Comparison of ENCODE assay signal across 26 cellular contexts in genomic region chr17:8791248-8791909, GRCh38. TPM values are rescaled to one million over a fixed set of nuclear protein-coding genes. Genes with fewer than 3 reads are reported as not detected.
DNase-seq lines count a peak whose midpoint lies in the region; ATAC-seq, FAIRE-seq and TF ChIP-seq lines count a peak whose summit lies in the region.
"Had no signal": no experiment of that assay in that cellular context is flagged by ENCODE, and none has a peak within 500 bp of the region (broad histone marks: within the 10 kb centered on the region; RNA-seq: fewer than 3 reads in every experiment).

No MANE protein-coding gene starts in this region.

- H3K27me3 ChIP-seq in GM23338 (ENCODE audit: insufficient read depth) (no peaks in the 10 kb centered on the region), astrocyte (ENCODE audit: insufficient read depth, low read length) (peaks cover 3% of the 10 kb centered on the region)
- H3K27me3 ChIP-seq: heart left ventricle, testis had no signal

- H3K9me3 ChIP-seq in astrocyte (ENCODE audit: insufficient read depth, low read depth, low read length): peaks cover 3% of the 10 kb centered on the region
- H3K9me3 ChIP-seq: testis had no signal

- no peak for ATAC-seq in GM23338
- no peak for ATAC-seq in natural killer cell treated with Interleukin-12 subunit alpha and Interleukin-12 subunit beta and Interleukin-15 and Interleukin-18, amount 100 ng/mL, for 72 hours
- ATAC-seq: heart left ventricle, left colon had no signal

- H3K36me3 ChIP-seq in GM23338 (ENCODE audit: insufficient read depth) (no peaks in the 10 kb centered on the region), astrocyte (ENCODE audit: insufficient read depth, low read length) (no peaks in the 10 kb centered on the region)
- H3K36me3 ChIP-seq: heart left ventricle had no signal

- TF ChIP-seq CTCF in GM23338 (conservative IDR thresholded peaks at IDR 0.05; ENCODE audit: low read depth in 2 of 2) (peak; percentile 6 to 58; a peak in 2 of 4 replicates), astrocyte (IDR thresholded peaks at IDR 0.05; ENCODE audit: insufficient read depth, low read depth, low read length) (peak; percentile 9), fibroblast of the aortic adventitia (IDR thresholded peaks at IDR 0.05; ENCODE audit: insufficient read depth, low read length) (peak; percentile 14), nephron progenitor cell (IDR thresholded peaks at IDR 0.05) (no peak)

- no peak overlapping the region for H3K4me3 Mint-ChIP-seq in GM23338
- H3K4me3 Mint-ChIP-seq in astrocyte (ENCODE audit: unreplicated experiment): no peak overlapping the region
- H3K4me3 Mint-ChIP-seq in natural killer cell treated with Interleukin-12 subunit alpha and Interleukin-12 subunit beta and Interleukin-15 and Interleukin-18, amount 100 ng/mL, for 72 hours: no peak overlapping the region
- H3K4me3 Mint-ChIP-seq in nephron progenitor cell: no peak overlapping the region
- H3K4me3 Mint-ChIP-seq: activated CD4-positive, alpha-beta T cell treated with anti-CD3 and anti-CD28 coated beads, Interleukin-2, amount 10 ng/mL, durations not matched to agents 7 days and 5 days; activated naive CD8-positive, alpha-beta T cell treated with anti-CD3 and anti-CD28 coated beads for 36 hours; stimulated activated naive B cell treated with anti-CD40 and anti-IgM and Interleukin-4, amounts not matched to agents 10 μg/mL and 1 μg/mL and 100 μg/mL, for 72 hours had no signal

- no peaks in the 10 kb centered on the region for H3K9me2 ChIP-seq in GM23338 (ENCODE audit: insufficient read depth)

- H3K27me3 Mint-ChIP-seq in GM23338 (ENCODE audit: insufficient read depth, low read depth, poor library complexity) (no peaks in the 10 kb centered on the region), astrocyte (ENCODE audit: low read depth, unreplicated experiment) (peaks cover 10% of the 10 kb centered on the region), nephron progenitor cell (ENCODE audit: low read depth, poor library complexity) (peaks cover 16% of the 10 kb centered on the region)
- H3K27me3 Mint-ChIP-seq in natural killer cell treated with Interleukin-12 subunit alpha and Interleukin-12 subunit beta and Interleukin-15 and Interleukin-18, amount 100 ng/mL, for 72 hours: peaks cover 0 to 11% of the 10 kb centered on the region in 2 donors
- H3K27me3 Mint-ChIP-seq: activated naive CD8-positive, alpha-beta T cell treated with anti-CD3 and anti-CD28 coated beads for 36 hours had no signal

- no peak for FAIRE-seq in astrocyte (lab: Jason Lieb, UNC)
- FAIRE-seq: colon, small intestine had no signal

- no peak overlapping the region for H3K27ac ChIP-seq in GM23338 (ENCODE audit: low read depth)
- H3K27ac ChIP-seq in astrocyte (ENCODE audit: low read depth, low read length): no peak overlapping the region
- H3K27ac ChIP-seq: heart left ventricle, testis had no signal

- no peaks in the 10 kb centered on the region for H3F3A ChIP-seq in GM23338 (replicated peaks; ENCODE audit: low read depth)

- H3K4me1 ChIP-seq in GM23338 (ENCODE audit: insufficient read depth) (peaks cover 11% of the 10 kb centered on the region; the same call in 1 of the 2 replicates), astrocyte (ENCODE audit: insufficient read depth, low read length) (peaks cover 3% of the 10 kb centered on the region)
- H3K4me1 ChIP-seq: testis had no signal

- H2AFZ ChIP-seq in GM23338: no peak overlapping the region
- no peak overlapping the region for H2AFZ ChIP-seq in astrocyte (ENCODE audit: low read depth, low read length)
- H2AFZ ChIP-seq: GM23248 had no signal

- no peak overlapping the region for H3K4me2 ChIP-seq in GM23338
- no peak overlapping the region for H3K4me2 ChIP-seq in astrocyte (ENCODE audit: low read length)

- peaks cover 17% of the 10 kb centered on the region for H3K4me1 Mint-ChIP-seq in GM23338
- H3K4me1 Mint-ChIP-seq in astrocyte (ENCODE audit: low read depth, unreplicated experiment): no peaks in the 10 kb centered on the region
- peaks cover 11 to 16% of the 10 kb centered on the region in 2 donors for H3K4me1 Mint-ChIP-seq in natural killer cell treated with Interleukin-12 subunit alpha and Interleukin-12 subunit beta and Interleukin-15 and Interleukin-18, amount 100 ng/mL, for 72 hours (ENCODE audit: low read depth in 2 of 2)
- H3K4me1 Mint-ChIP-seq in nephron progenitor cell: peaks cover 10% of the 10 kb centered on the region
- H3K4me1 Mint-ChIP-seq: activated CD4-positive, alpha-beta T cell treated with anti-CD3 and anti-CD28 coated beads, Interleukin-2, amount 10 ng/mL, durations not matched to agents 7 days and 5 days had no signal

- H3K79me2 ChIP-seq in GM23338 (replicated peaks; ENCODE audit: insufficient read depth): no peaks in the 10 kb centered on the region
- H3K79me2 ChIP-seq in astrocyte (ENCODE audit: insufficient read depth, low read length): no peaks in the 10 kb centered on the region

- no peaks in the 10 kb centered on the region for H4K20me1 ChIP-seq in GM23338 (replicated peaks; ENCODE audit: insufficient read depth)
- H4K20me1 ChIP-seq in astrocyte (ENCODE audit: insufficient read depth, low read length): no peaks in the 10 kb centered on the region

- peaks cover 17% of the 10 kb centered on the region for H3K9me3 Mint-ChIP-seq in GM23338
- H3K9me3 Mint-ChIP-seq in astrocyte (ENCODE audit: unreplicated experiment): peaks cover 16% of the 10 kb centered on the region
- peaks cover 7% of the 10 kb centered on the region for H3K9me3 Mint-ChIP-seq in natural killer cell treated with Interleukin-12 subunit alpha and Interleukin-12 subunit beta and Interleukin-15 and Interleukin-18, amount 100 ng/mL, for 72 hours
- peaks cover 30% of the 10 kb centered on the region for H3K9me3 Mint-ChIP-seq in nephron progenitor cell

- no peak for DNase-seq in GM23338 (ENCODE audit: low spot score)
- no peak for DNase-seq in astrocyte (ENCODE audit: low read depth)
- DNase-seq in fibroblast of the aortic adventitia (ENCODE audit: low read depth): no peak
- DNase-seq in natural killer cell treated with Interleukin-12 subunit alpha and Interleukin-12 subunit beta and Interleukin-15 and Interleukin-18, amount 100 ng/mL, for 72 hours (ENCODE audit: low spot score): no peak
- no peak for DNase-seq in nephron progenitor cell
- no peak for DNase-seq in NCI-H774 (lab: John Stamatoyannopoulos, UW)
- no peak for DNase-seq in NOMO-1 treated with DMSO at 0.1 percent for 48 hours (lab: John Stamatoyannopoulos, UW; ENCODE audit: unreplicated experiment)
- DNase-seq: activated CD4-positive, alpha-beta T cell treated with anti-CD3 and anti-CD28 coated beads, Interleukin-2, amount 10 ng/mL, durations not matched to agents 7 days and 5 days; activated CD8-positive, alpha-beta memory T cell treated with anti-CD3 and anti-CD28 coated beads, Interleukin-2, amount 50 U/mL, for 4 hours; activated naive CD8-positive, alpha-beta T cell treated with anti-CD3 and anti-CD28 coated beads for 36 hours; DMS79 treated with DMSO at 0.1 percent for 48 hours; heart left ventricle; left colon; midbrain; NCI-H1417 treated with DMSO at 0.1 percent for 48 hours; NCI-H510A treated with DMSO at 0.1 percent for 48 hours; RPMI8226; small intestine; stimulated activated naive B cell treated with anti-CD40 and anti-IgM and Interleukin-4, amounts not matched to agents 10 μg/mL and 1 μg/mL and 100 μg/mL, for 72 hours; testis had no signal

- H3K36me3 Mint-ChIP-seq in GM23338 (ENCODE audit: low read depth) (peaks cover 11% of the 10 kb centered on the region; the same call in 2 of the 3 replicates), astrocyte (ENCODE audit: low read depth, unreplicated experiment) (peaks cover 4% of the 10 kb centered on the region), nephron progenitor cell (ENCODE audit: low read depth) (no peaks in the 10 kb centered on the region)
- H3K36me3 Mint-ChIP-seq in natural killer cell treated with Interleukin-12 subunit alpha and Interleukin-12 subunit beta and Interleukin-15 and Interleukin-18, amount 100 ng/mL, for 72 hours: peaks cover 4% of the 10 kb centered on the region
- H3K36me3 Mint-ChIP-seq: activated naive CD8-positive, alpha-beta T cell treated with anti-CD3 and anti-CD28 coated beads for 36 hours; stimulated activated naive B cell treated with anti-CD40 and anti-IgM and Interleukin-4, amounts not matched to agents 10 μg/mL and 1 μg/mL and 100 μg/mL, for 72 hours had no signal

- no peak overlapping the region for H3K4me3 ChIP-seq in GM23338
- no peak overlapping the region for H3K4me3 ChIP-seq in astrocyte (ENCODE audit: insufficient read depth, low read depth, low read length)
- no peak overlapping the region for H3K4me3 ChIP-seq in fibroblast of the aortic adventitia (ENCODE audit: low read depth, low read length)
- H3K4me3 ChIP-seq: GM23248, heart left ventricle, testis had no signal

- H3K9ac ChIP-seq in astrocyte (ENCODE audit: low read length): no peak overlapping the region
- H3K9ac ChIP-seq: GM23248 had no signal

- H3K27ac Mint-ChIP-seq in GM23338 (no peak overlapping the region), astrocyte (ENCODE audit: unreplicated experiment) (no peak overlapping the region), nephron progenitor cell (no peak overlapping the region)
- H3K27ac Mint-ChIP-seq in natural killer cell treated with Interleukin-12 subunit alpha and Interleukin-12 subunit beta and Interleukin-15 and Interleukin-18, amount 100 ng/mL, for 72 hours: peak overlapping the region in 1 of 2 donors; percentile 66
- H3K27ac Mint-ChIP-seq: activated CD4-positive, alpha-beta T cell treated with anti-CD3 and anti-CD28 coated beads, Interleukin-2, amount 10 ng/mL, durations not matched to agents 7 days and 5 days; activated naive CD8-positive, alpha-beta T cell treated with anti-CD3 and anti-CD28 coated beads for 36 hours; activated T-helper 2 cell treated with anti-CD3 and anti-CD28 coated beads, Interferon-gamma antibody, Interleukin-2, Interleukin-4, amounts not matched to agents 10 μg/mL and 5 μg/mL and 100 μg/mL, durations not matched to agents 14 hours and 24 hours and 36 hours; stimulated activated naive B cell treated with anti-CD40 and anti-IgM and Interleukin-4, amounts not matched to agents 10 μg/mL and 1 μg/mL and 100 μg/mL, for 72 hours had no signal

RNA-seq across cellular contexts. Expression of gene MFSD6L, which starts 7.8 kb away (rescaled TPM):
- total RNA-seq in GM23338 (2014; rRNA removed; shearing (Covaris generic)): 1.9 and 2.8 TPM in 2 replicates
- polyA plus RNA-seq in GM23338 (2016; fragmentation: Nextera tagmentation; extraction: Ambion mirVana): 0.52 and 1.4 TPM in 2 replicates
- total RNA-seq in astrocyte (0.12 TPM in 1 of 2 replicates, not detected in the other), fibroblast of the aortic adventitia (ENCODE audit: low replicate concordance) (not detected in 2 replicates)
- total RNA-seq in natural killer cell treated with Interleukin-12 subunit alpha and Interleukin-12 subunit beta and Interleukin-15 and Interleukin-18, amount 100 ng/mL, for 72 hours: 1 to 10 TPM in 1 of 2 donors, under 1 TPM in 1; 0.12 to 1.5 TPM
- total RNA-seq: activated naive CD8-positive, alpha-beta T cell treated with anti-CD3 and anti-CD28 coated beads for 36 hours; GM23248; IMR-90; MCF 10A had no signal
- polyA plus RNA-seq: GM23248, IMR-90, neural cell had no signal

RNA-seq across cellular contexts. Expression of gene SPDYE4, which starts 33.0 kb away (rescaled TPM):
- not detected in 2 replicates for total RNA-seq in GM23338 (2014; rRNA removed; shearing (Covaris generic))
- not detected in 2 replicates for polyA plus RNA-seq in GM23338 (2016; fragmentation: Nextera tagmentation; extraction: Ambion mirVana)
- not detected in 2 replicates for total RNA-seq in astrocyte
- total RNA-seq in fibroblast of the aortic adventitia (ENCODE audit: low replicate concordance): not detected in 2 replicates
- total RNA-seq in natural killer cell treated with Interleukin-12 subunit alpha and Interleukin-12 subunit beta and Interleukin-15 and Interleukin-18, amount 100 ng/mL, for 72 hours: not detected
- total RNA-seq: activated CD4-positive, alpha-beta T cell treated with anti-CD3 and anti-CD28 coated beads, Interleukin-2, amount 10 ng/mL, durations not matched to agents 7 days and 5 days; activated naive CD8-positive, alpha-beta T cell treated with anti-CD3 and anti-CD28 coated beads for 36 hours; activated T-helper 2 cell treated with anti-CD3 and anti-CD28 coated beads, Interferon-gamma antibody, Interleukin-2, Interleukin-4, amounts not matched to agents 10 μg/mL and 5 μg/mL and 100 μg/mL, durations not matched to agents 14 hours and 24 hours and 36 hours; GM23248; heart left ventricle; IMR-90; left colon; MCF 10A had no signal
- polyA plus RNA-seq: GM23248, heart left ventricle, IMR-90, neural cell, small intestine had no signal

RNA-seq across cellular contexts. Expression of gene CCDC42, which starts 46.7 kb away (rescaled TPM):
- not detected in 2 replicates for total RNA-seq in GM23338 (2014; rRNA removed; shearing (Covaris generic))
- not detected in 2 replicates for polyA plus RNA-seq in GM23338 (2016; fragmentation: Nextera tagmentation; extraction: Ambion mirVana)
- total RNA-seq in astrocyte: not detected in 2 replicates
- total RNA-seq in fibroblast of the aortic adventitia (ENCODE audit: low replicate concordance): not detected in 2 replicates
- total RNA-seq in natural killer cell treated with Interleukin-12 subunit alpha and Interleukin-12 subunit beta and Interleukin-15 and Interleukin-18, amount 100 ng/mL, for 72 hours: not detected
- total RNA-seq: GM23248, IMR-90, left colon, MCF 10A had no signal
- polyA plus RNA-seq: GM23248, heart left ventricle, IMR-90, neural cell, small intestine had no signal
